In genomic region chr12:57893460-57894353, GRCh38 we compare ENCODE assay signal across 8 cellular contexts. TPM values are rescaled to one million over a fixed set of nuclear protein-coding genes. Genes with fewer than 3 reads are reported as not detected.
DNase-seq lines count a peak whose midpoint lies in the region; ATAC-seq, FAIRE-seq and TF ChIP-seq lines count a peak whose summit lies in the region.

No MANE protein-coding gene starts in this region.

- ATAC-seq in HG02973 (IDR thresholded peaks at IDR 0.05; ENCODE audit: unreplicated experiment): no peak
- no peak for ATAC-seq in HG03045 (IDR thresholded peaks at IDR 0.05; ENCODE audit: unreplicated experiment)

- peak overlapping the region; percentile 70 for H3K9ac ChIP-seq in skeletal muscle satellite cell (ENCODE audit: low read depth, low read length)

- no peaks in the 10 kb centered on the region for H3K36me3 ChIP-seq in skeletal muscle satellite cell (ENCODE audit: insufficient read depth, low read length)

- no peaks in the 10 kb centered on the region for H3K27me3 Mint-ChIP-seq in Calu3 (ENCODE audit: unreplicated experiment)

- CTCF ChIA-PET in Calu3 (lab: Charles Lee): interaction anchor here (1.2 to 1.4 kb wide), 2 partner anchors 25 to 51 kb away, joined by 3 to 4 read pairs; no protein-coding TSS in a partner anchor

- FAIRE-seq in GM12892 (lab: Jason Lieb, UNC): no peak

- TF ChIP-seq CTCF in Calu3 (IDR thresholded peaks at IDR 0.05; ENCODE audit: unreplicated experiment): no peak

- no peak overlapping the region for H3K27ac Mint-ChIP-seq in Calu3 (ENCODE audit: unreplicated experiment)

- no peak for TF ChIP-seq POLR2A in GM12892 (IDR thresholded peaks at IDR 0.05; ENCODE audit: low read depth, low read length)

- H3K27me3 ChIP-seq in skeletal muscle satellite cell (ENCODE audit: control insufficient read depth, insufficient read depth, low read length): no peaks in the 10 kb centered on the region

- H3K4me3 ChIP-seq in iPS-18c (ENCODE audit: insufficient read depth, low read depth, low read length): peak overlapping the region; percentile 10; the same call in 1 of the 2 replicates
- H3K4me3 ChIP-seq in skeletal muscle satellite cell (ENCODE audit: low read length): peak overlapping the region; percentile 16

- peak overlapping the region; percentile 56 for H3K4me2 ChIP-seq in skeletal muscle satellite cell (ENCODE audit: low read length)

- no peaks in the 10 kb centered on the region for H3K9me3 Mint-ChIP-seq in Calu3 (ENCODE audit: low read depth, unreplicated experiment)

- H3K9me3 ChIP-seq in iPS-18c (ENCODE audit: control insufficient read depth, insufficient read depth, low read length) (no peaks in the 10 kb centered on the region), skeletal muscle satellite cell (replicated peaks; ENCODE audit: low read length) (no peaks in the 10 kb centered on the region)

- intact Hi-C loops in Calu3 (cut with micrococcal nuclease; ENCODE audit: unreplicated experiment): no loop called here

- peaks cover 59% of the 10 kb centered on the region for H3K4me1 ChIP-seq in skeletal muscle satellite cell (ENCODE audit: control insufficient read depth, insufficient read depth, low read length)

- peaks cover 62% of the 10 kb centered on the region for H3K4me1 Mint-ChIP-seq in Calu3 (ENCODE audit: low read depth, unreplicated experiment)

- DNase-seq in Calu3 (peak; percentile 72), NCI-H1694 (lab: John Stamatoyannopoulos, UW) (peak; percentile 58), brain pericyte (ENCODE audit: low read depth, low spot score) (peak; percentile 78), GM12892 (ENCODE audit: insufficient read length) (no peak)

- peaks cover 6% of the 10 kb centered on the region for H3K36me3 Mint-ChIP-seq in Calu3 (ENCODE audit: insufficient read depth, unreplicated experiment)

- BruUV-seq in Calu3 (replicated peaks; lab: Mats Ljungman, UMichigan): no TSS peak

- H3K4me3 Mint-ChIP-seq in Calu3 (ENCODE audit: low read depth, unreplicated experiment): no peak overlapping the region

RNA-seq across cellular contexts. Expression of gene CTDSP2, which starts 47.2 kb away (rescaled TPM):
- total RNA-seq in Calu3 (2022): 117 and 119 TPM in 2 replicates
- 38.8 and 41.3 TPM in 2 replicates for total RNA-seq in skeletal muscle satellite cell (2012; rRNA removed)
- polyA plus RNA-seq in GM12892 (2012; ENCODE audit: missing spikeins): 44.9 TPM

RNA-seq across cellular contexts. Expression of gene ATP23, which starts 47.7 kb away (rescaled TPM):
- total RNA-seq in Calu3 (2022): 10.7 and 12.8 TPM in 2 replicates
- 6.1 and 7.4 TPM in 2 replicates for total RNA-seq in skeletal muscle satellite cell (2012; rRNA removed)
- polyA plus RNA-seq in GM12892 (2012; ENCODE audit: missing spikeins): 9.5 TPM
